1 cellular context compared by ENCODE assay signal in genomic region chr15:76905013-76905839, GRCh38.
TF ChIP-seq lines count a peak whose summit lies in the region.

Gene SCAPER, minus strand, starts transcription at chr15:76905340. Its CDS starts 21,523 bp downstream, at chr15:76883817.

TF ChIP-seq in K562, 482 proteins besides CTCF, POLR2A, EP300 and RAD21 (continued from another document and continues in another):
- no peak for TF ChIP-seq ZNF407 (IDR thresholded peaks at IDR 0.05; ENCODE audit: low read depth)
- TF ChIP-seq ZNF280B (CRISPR knock-in tag; IDR thresholded peaks at IDR 0.05): no peak
- no peak for TF ChIP-seq ZNF444 (CRISPR knock-in tag; IDR thresholded peaks at IDR 0.05)
- TF ChIP-seq GTF2F1 (IDR thresholded peaks at IDR 0.05; ENCODE audit: low read depth, low read length): no peak
- peak; percentile 38; the same call in 1 of the 2 replicates for TF ChIP-seq MYC (IDR thresholded peaks at IDR 0.05; ENCODE audit: low read depth, low read length)
- TF ChIP-seq MYC (CRISPR knock-in tag; IDR thresholded peaks at IDR 0.05; ENCODE audit: borderline replicate concordance, low read depth): no peak
- TF ChIP-seq CBX5 (IDR thresholded peaks at IDR 0.05; ENCODE audit: borderline replicate concordance, low read depth): no peak
- no peak for TF ChIP-seq E2F1 (CRISPR knock-in tag; IDR thresholded peaks at IDR 0.05)
- no peak for TF ChIP-seq TRIM28 (IDR thresholded peaks at IDR 0.05)
- peak; percentile 62; the same call in 1 of the 2 replicates for TF ChIP-seq GABPB1 (CRISPR knock-in tag; IDR thresholded peaks at IDR 0.05)
- TF ChIP-seq U2AF1 (optimal IDR thresholded peaks at IDR 0.05; ENCODE audit: low read depth, low read length): no peak
- TF ChIP-seq ZNF274 (IDR thresholded peaks at IDR 0.05; ENCODE audit: borderline replicate concordance, low read depth, low read length): no peak
- no peak for TF ChIP-seq SMARCC2 (IDR thresholded peaks at IDR 0.05; ENCODE audit: low read depth)
- TF ChIP-seq HMGXB4 (CRISPR knock-in tag; IDR thresholded peaks at IDR 0.05): 0 out of 2 replicates have a peak, but pooled peaks have one; percentile 19
- no peak for TF ChIP-seq ZFP91 (CRISPR knock-in tag; IDR thresholded peaks at IDR 0.05)
- TF ChIP-seq HOXB6 (CRISPR knock-in tag; IDR thresholded peaks at IDR 0.05; ENCODE audit: borderline replicate concordance): no peak
- no peak for TF ChIP-seq ZNF583 (CRISPR knock-in tag; IDR thresholded peaks at IDR 0.05)
- TF ChIP-seq PHB2 (IDR thresholded peaks at IDR 0.05; ENCODE audit: low read depth): no peak
- TF ChIP-seq HDAC1 (IDR thresholded peaks at IDR 0.05): peak in 1 of 2 experiments; percentile 87; a peak in 2 of 4 replicates
- TF ChIP-seq MEIS2 (IDR thresholded peaks at IDR 0.05; ENCODE audit: partially characterized antibody): peak; percentile 79
- no peak for TF ChIP-seq ILK (tag; IDR thresholded peaks at IDR 0.05; ENCODE audit: borderline replicate concordance, low read depth)
- TF ChIP-seq ZNF75A (CRISPR knock-in tag; IDR thresholded peaks at IDR 0.05): no peak
- peak; percentile 97 for TF ChIP-seq RAD51 (IDR thresholded peaks at IDR 0.05; ENCODE audit: borderline replicate concordance, low read depth)
- no peak for TF ChIP-seq ZNF3 (CRISPR knock-in tag; IDR thresholded peaks at IDR 0.05)
- no peak for TF ChIP-seq ZSCAN32 (CRISPR knock-in tag; IDR thresholded peaks at IDR 0.05)
- no peak for TF ChIP-seq SMAD2 (IDR thresholded peaks at IDR 0.05; ENCODE audit: low read depth, low read length)
- TF ChIP-seq SLC30A9 (CRISPR knock-in tag; IDR thresholded peaks at IDR 0.05): no peak
- TF ChIP-seq FOXK1 (CRISPR knock-in tag; IDR thresholded peaks at IDR 0.05; ENCODE audit: borderline replicate concordance): no peak
- TF ChIP-seq ZFP30 (CRISPR knock-in tag; IDR thresholded peaks at IDR 0.05; ENCODE audit: borderline replicate concordance): no peak
- no peak for TF ChIP-seq BRD4 (IDR thresholded peaks at IDR 0.05)
- no peak for TF ChIP-seq SNRNP70 (optimal IDR thresholded peaks at IDR 0.05; ENCODE audit: low read depth, low read length)
- peak; percentile 68 for TF ChIP-seq ZFX (CRISPR knock-in tag; IDR thresholded peaks at IDR 0.05)
- TF ChIP-seq ZNF511 (CRISPR knock-in tag; IDR thresholded peaks at IDR 0.05): no peak; the same call in 1 of the 2 replicates
- no peak for TF ChIP-seq TAF9B (IDR thresholded peaks at IDR 0.05; ENCODE audit: partially characterized antibody)
- 0 out of 2 replicates have a peak, but pooled peaks have one; percentile 68 for TF ChIP-seq ZNF395 (CRISPR knock-in tag; IDR thresholded peaks at IDR 0.05)
- TF ChIP-seq TFAP4 (CRISPR knock-in tag; IDR thresholded peaks at IDR 0.05; ENCODE audit: borderline replicate concordance): peak; percentile 81
- no peak for TF ChIP-seq KAT8 (IDR thresholded peaks at IDR 0.05; ENCODE audit: low read depth)
- no peak for TF ChIP-seq COPS2 (conservative IDR thresholded peaks at IDR 0.05)
- peak; percentile 83 to 86 for TF ChIP-seq MAZ (CRISPR knock-in tag; conservative IDR thresholded peaks at IDR 0.05 in 1 of 2, IDR thresholded peaks at IDR 0.05 in 1 of 2)
- TF ChIP-seq FOXA3 (CRISPR knock-in tag; conservative IDR thresholded peaks at IDR 0.05 in 1 of 2, IDR thresholded peaks at IDR 0.05 in 1 of 2): no peak
- peak; percentile 81 for TF ChIP-seq POLR2G (IDR thresholded peaks at IDR 0.05; ENCODE audit: low read depth, low read length)
- no peak for TF ChIP-seq CHAMP1 (IDR thresholded peaks at IDR 0.05)
- TF ChIP-seq ZNF778 (CRISPR knock-in tag; IDR thresholded peaks at IDR 0.05): no peak
- TF ChIP-seq CXXC5 (CRISPR knock-in tag; IDR thresholded peaks at IDR 0.05): peak; percentile 88
- no peak for TF ChIP-seq FOXA1 (IDR thresholded peaks at IDR 0.05; ENCODE audit: borderline replicate concordance)
